ENCODE assay signal across 9 cellular contexts in genomic region chr22:20748820-20749428, GRCh38. TPM values are rescaled to one million over a fixed set of nuclear protein-coding genes. Genes with fewer than 3 reads are reported as not detected.
DNase-seq lines count a peak whose midpoint lies in the region; ATAC-seq and TF ChIP-seq lines count a peak whose summit lies in the region.
"Had no signal": no experiment of that assay in that cellular context is flagged by ENCODE, and none has a peak within 500 bp of the region (broad histone marks: within the 10 kb centered on the region; RNA-seq: fewer than 3 reads in every experiment).

No MANE protein-coding gene starts in this region.

- H3K27ac ChIP-seq in Karpas-422 (ENCODE audit: low read length) (no peak overlapping the region), lower lobe of right lung (peak overlapping the region; percentile 46), aorta (ENCODE audit: low read depth in 1 of 2, low read length in 2 of 2) (peak overlapping the region in 1 of 2 donors; percentile 22)

- in situ Hi-C loops in GM13976 (cut with MboI; ENCODE audit: low sequenced_read_pairs, unreplicated experiment) = no loop called here

- peaks cover 6% of the 10 kb centered on the region; the same call in 1 of the 2 replicates for H3K36me3 ChIP-seq in Karpas-422 (ENCODE audit: insufficient read depth, low read length)
- peaks cover 98% of the 10 kb centered on the region for H3K36me3 ChIP-seq in lower lobe of right lung
- peaks cover 0 to 9% of the 10 kb centered on the region in 2 donors for H3K36me3 ChIP-seq in aorta (ENCODE audit: control insufficient read depth in 1 of 2, insufficient read depth in 2 of 2, low read length in 1 of 2)
- H3K36me3 ChIP-seq: uterus had no signal

- H3K9me2 ChIP-seq in Karpas-422 (replicated peaks; ENCODE audit: insufficient read depth, low read length) = no peaks in the 10 kb centered on the region

- H3K4me3 ChIP-seq in Karpas-422 (ENCODE audit: low read length) = no peak overlapping the region
- H3K4me3 ChIP-seq in lower lobe of right lung = no peak overlapping the region
- no peak overlapping the region for H3K4me3 ChIP-seq in aorta (ENCODE audit: low read length in 2 of 2)
- H3K4me3 ChIP-seq: uterus had no signal

- TF ChIP-seq CTCF in GM13976 (IDR thresholded peaks at IDR 0.05; ENCODE audit: borderline replicate concordance, control extremely low read depth, extremely low read depth, insufficient read depth, missing control alignments) = no peak
- TF ChIP-seq CTCF in lower lobe of right lung (IDR thresholded peaks at IDR 0.05) = no peak

- WGBS in aorta, 2 donors = 36 to 42% methylated on average over 8 of the region's 8 CpGs

- peak; percentile 81 for DNase-seq in GM13976 (ENCODE audit: low spot score)
- DNase-seq in Karpas-422 = peak; percentile 40
- DNase-seq in lower lobe of right lung = no peak
- DNase-seq in C1 segment of cervical spinal cord (lab: John Stamatoyannopoulos, UW) = no peak
- DNase-seq in activated gamma-delta T cell (lab: John Stamatoyannopoulos, UW) = no peak
- DNase-seq in Right ventricle myocardium inferior (ENCODE audit: missing footprints) = no peak
- DNase-seq in aorta = no peak
- DNase-seq: uterus had no signal

- no peak overlapping the region for H3K4me2 ChIP-seq in Karpas-422 (ENCODE audit: low read depth, low read length, poor library complexity, severe bottlenecking)

- intact Hi-C loops in lower lobe of right lung (cut with DNase I) (no loop called here), Right ventricle myocardium inferior (cut with DNase I) (no loop called here), aorta (cut with DNase I) (no loop called here)

- no peaks in the 10 kb centered on the region for H3K27me3 ChIP-seq in Karpas-422 (ENCODE audit: low read length)
- H3K27me3 ChIP-seq in lower lobe of right lung (ENCODE audit: low read depth) = no peaks in the 10 kb centered on the region
- no peaks in the 10 kb centered on the region for H3K27me3 ChIP-seq in aorta (ENCODE audit: control insufficient read depth in 1 of 2, insufficient read depth in 2 of 2, low read length in 1 of 2)
- H3K27me3 ChIP-seq: uterus had no signal

- no peak overlapping the region; the same call in 1 of the 2 replicates for H3K9ac ChIP-seq in Karpas-422 (ENCODE audit: low read length)

- H3K9me3 ChIP-seq in Karpas-422 (ENCODE audit: low read length) = no peaks in the 10 kb centered on the region
- no peaks in the 10 kb centered on the region for H3K9me3 ChIP-seq in lower lobe of right lung
- H3K9me3 ChIP-seq in aorta (ENCODE audit: control insufficient read depth, low read length) = no peaks in the 10 kb centered on the region
- H3K9me3 ChIP-seq: uterus had no signal

- H3K79me2 ChIP-seq in Karpas-422 (ENCODE audit: low read length) = no peaks in the 10 kb centered on the region

- H3K4me1 ChIP-seq in Karpas-422 (ENCODE audit: low read length) = no peaks in the 10 kb centered on the region; the same call in 1 of the 2 replicates
- H3K4me1 ChIP-seq in lower lobe of right lung = peaks cover 35% of the 10 kb centered on the region
- H3K4me1 ChIP-seq in aorta (ENCODE audit: control insufficient read depth in 1 of 2, insufficient read depth in 2 of 2, low read length in 2 of 2) = no peaks in the 10 kb centered on the region
- H3K4me1 ChIP-seq: uterus had no signal

- ATAC-seq in GM21528 (IDR thresholded peaks at IDR 0.05; ENCODE audit: low FRiP score, unreplicated experiment) = peak; percentile 48
- peak; percentile 83 to 89 for ATAC-seq in lower lobe of right lung
- no peak for ATAC-seq in Right ventricle myocardium inferior
- no peak for ATAC-seq in aorta (ENCODE audit: low FRiP score)

- H2AFZ ChIP-seq in Karpas-422 (ENCODE audit: low read length) = no peak overlapping the region

- H4K20me1 ChIP-seq in Karpas-422 (ENCODE audit: insufficient read depth, low read depth, low read length) = no peaks in the 10 kb centered on the region

RNA-seq across cellular contexts. Expression of gene SERPIND1, which starts 25.0 kb away (rescaled TPM):
- total RNA-seq in Karpas-422 (2014; rRNA removed; shearing (Covaris generic); ENCODE audit: low replicate concordance) = not detected in 2 replicates
- total RNA-seq in lower lobe of right lung (0.24 TPM), Right ventricle myocardium inferior (not detected), aorta (under 1 TPM in 1 of 2 donors, not detected in 1; 0.15 TPM)
- under 1 TPM; 0.23 to 0.38 TPM for polyA plus RNA-seq in aorta

Comparison
In these comparisons a context has a peak if more than half of its experiments do, and no peak if none do; other contexts are left out.
1. DNase-seq: peak in GM13976 (single experiment) and Karpas-422 (single experiment); none in lower lobe of right lung (single experiment), C1 segment of cervical spinal cord (0 of 14), activated gamma-delta T cell (single experiment), Right ventricle myocardium inferior (single experiment) and aorta (0 of 2).
2. ATAC-seq: peak in GM21528 (single experiment) and lower lobe of right lung (2 of 2); none in Right ventricle myocardium inferior (single experiment) and aorta (single experiment).